9 cellular contexts compared by ENCODE assay signal in genomic region chr2:39851691-39852110, GRCh38.
DNase-seq lines count a peak whose midpoint lies in the region; ATAC-seq, FAIRE-seq and TF ChIP-seq lines count a peak whose summit lies in the region.
"Had no signal": no experiment of that assay in that cellular context is flagged by ENCODE, and none has a peak within 500 bp of the region (broad histone marks: within the 10 kb centered on the region; RNA-seq: fewer than 3 reads in every experiment).

No MANE protein-coding gene starts in this region.

- H3K9me3 Mint-ChIP-seq in type B pancreatic cell: no peaks in the 10 kb centered on the region

- H3K27me3 Mint-ChIP-seq in type B pancreatic cell: peaks cover 6% of the 10 kb centered on the region

- no peaks in the 10 kb centered on the region for H3K36me3 ChIP-seq in aorta (ENCODE audit: control insufficient read depth in 1 of 2, insufficient read depth in 2 of 2, low read length in 1 of 2)

- no peak for FAIRE-seq in RCC 7860 (lab: Jason Lieb, UNC)
- FAIRE-seq: endothelial cell of umbilical vein had no signal

- DNase-seq in GM04504 (ENCODE audit: low read depth) (peak; percentile 62), LHCN-M2 (ENCODE audit: low read depth) (peak; percentile 85), foreskin fibroblast (peak; percentile 29 to 47), NCI-H2107 treated with DMSO at 0.1 percent for 48 hours (lab: John Stamatoyannopoulos, UW; ENCODE audit: unreplicated experiment) (no peak), RCC 7860 (ENCODE audit: low spot score) (no peak), aorta (no peak), type B pancreatic cell (ENCODE audit: extremely low spot score, unreplicated experiment) (no peak)

- no peak overlapping the region for H3K4me3 ChIP-seq in foreskin fibroblast (ENCODE audit: low read depth in 1 of 2, low read length in 2 of 2)
- no peak overlapping the region for H3K4me3 ChIP-seq in aorta (ENCODE audit: low read length in 2 of 2)

- peaks cover 23% of the 10 kb centered on the region for H3K4me1 Mint-ChIP-seq in type B pancreatic cell (ENCODE audit: unreplicated experiment)

- peak; percentile 99 for ATAC-seq in GM21529 (IDR thresholded peaks at IDR 0.05; ENCODE audit: unreplicated experiment)
- no peak for ATAC-seq in aorta (ENCODE audit: low FRiP score)

- no peak overlapping the region for H3K4me3 Mint-ChIP-seq in type B pancreatic cell

- peak; percentile 39 for TF ChIP-seq CTCF in foreskin fibroblast (IDR thresholded peaks at IDR 0.05; ENCODE audit: low read depth, low read length)
- no peak for TF ChIP-seq CTCF in type B pancreatic cell (conservative IDR thresholded peaks at IDR 0.05)

- intact Hi-C loops in aorta (cut with DNase I): no loop called here

- no peaks in the 10 kb centered on the region for H3K9me3 ChIP-seq in aorta (ENCODE audit: control insufficient read depth, low read length)

- WGBS in aorta, 2 donors: 15 to 24% methylated on average over 2 of the region's 2 CpGs

- no peaks in the 10 kb centered on the region for H3K36me3 Mint-ChIP-seq in type B pancreatic cell

- no peak overlapping the region for H3K27ac ChIP-seq in aorta (ENCODE audit: low read depth in 1 of 2, low read length in 2 of 2)

- no peaks in the 10 kb centered on the region for H3K27me3 ChIP-seq in aorta (ENCODE audit: control insufficient read depth in 1 of 2, insufficient read depth in 2 of 2, low read length in 1 of 2)

- H3K27ac Mint-ChIP-seq in type B pancreatic cell: no peak overlapping the region

- H3K4me1 ChIP-seq in aorta (ENCODE audit: control insufficient read depth in 1 of 2, insufficient read depth in 2 of 2, low read length in 2 of 2): no peaks in the 10 kb centered on the region

Comparison
In these comparisons a context has a peak if more than half of its experiments do, and no peak if none do; other contexts are left out.
1. DNase-seq: peak in GM04504 (single experiment), LHCN-M2 (single experiment) and foreskin fibroblast (2 of 2); none in NCI-H2107 treated with DMSO at 0.1 percent for 48 hours (single experiment), RCC 7860 (single experiment), aorta (0 of 2) and type B pancreatic cell (single experiment).